ENCODE assay signal across 8 cellular contexts in the genomic region with DNA sequence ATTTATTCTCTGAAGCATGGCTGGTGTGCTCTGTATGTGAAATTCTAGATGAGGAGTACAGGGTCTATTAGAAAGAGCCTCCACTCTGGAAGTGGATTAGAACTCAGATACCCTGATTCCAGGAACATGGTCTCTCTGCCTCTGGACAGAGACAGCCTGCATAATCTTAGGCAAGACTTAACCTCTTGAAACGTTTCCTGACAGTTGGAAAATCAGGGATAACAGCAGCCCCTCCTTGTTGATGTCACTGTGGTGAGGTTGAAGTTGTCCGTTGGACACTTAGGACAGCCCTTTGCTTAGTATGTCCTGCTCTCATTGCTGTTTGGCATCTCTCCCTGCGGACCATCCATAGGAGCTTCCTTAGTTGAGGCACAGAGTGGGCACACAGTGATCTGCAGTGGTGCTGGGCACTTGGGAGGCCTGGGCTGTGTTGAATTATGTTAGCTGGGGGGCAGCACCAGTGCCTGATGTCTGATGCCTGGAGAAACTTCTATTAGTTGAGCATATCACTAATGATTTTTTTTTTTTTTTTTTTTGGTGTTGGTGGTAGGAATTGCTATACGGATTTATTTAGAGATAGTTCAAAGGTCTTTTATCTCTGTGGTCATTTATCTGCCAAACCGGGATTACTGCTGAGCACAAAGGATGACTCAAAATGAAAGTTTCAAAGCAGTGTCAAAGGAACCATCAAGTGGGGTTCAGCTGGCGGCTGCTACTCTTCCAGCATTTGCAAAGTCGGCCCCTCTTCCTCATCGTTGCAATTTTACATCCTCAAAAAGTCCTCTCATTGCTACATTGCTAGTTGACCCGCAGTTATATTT. TPM values are rescaled to one million over a fixed set of nuclear protein-coding genes. Genes with fewer than 3 reads are reported as not detected.
DNase-seq lines count a peak whose midpoint lies in the region; ATAC-seq, FAIRE-seq and TF ChIP-seq lines count a peak whose summit lies in the region.

No MANE protein-coding gene starts in this region.

- TF ChIP-seq CTCF in GM12878 (IDR thresholded peaks at IDR 0.05 in 2 of 3, conservative IDR thresholded peaks at IDR 0.05 in 1 of 3; ENCODE audit: control insufficient read depth in 2 of 3, extremely low read depth in 1 of 3, insufficient read depth in 1 of 3, low read depth in 3 of 3, low read length in 3 of 3) = no peak
- TF ChIP-seq CTCF in upper lobe of right lung (IDR thresholded peaks at IDR 0.05) = no peak
- no peak for TF ChIP-seq CTCF in MCF 10A (IDR thresholded peaks at IDR 0.05; ENCODE audit: unreplicated experiment)

- peak overlapping the region; percentile 82 for H3K4me2 ChIP-seq in GM12878 (ENCODE audit: control insufficient read depth, insufficient read depth)

- in situ Hi-C loops in GM12878 (cut with MboI) = no loop called here

- FAIRE-seq in GM12878 (lab: Jason Lieb, UNC) = peak; percentile 52

- CTCF ChIA-PET in GM12878 (lab: Yijun Ruan, JAX) = interaction anchor here (0.7 to 1.5 kb wide), 5 partner anchors 12 to 1141 kb away, joined by 3 to 7 read pairs (median 3); no protein-coding TSS in a partner anchor
- CTCF ChIA-PET in MCF 10A (lab: Yijun Ruan, JAX) = interaction anchor here (0.6 to 0.7 kb wide), 2 partner anchors 14 to 502 kb away, joined by 3 read pairs; no protein-coding TSS in a partner anchor

- H2AFZ ChIP-seq in GM12878 (ENCODE audit: control insufficient read depth, low read depth, low read length) = no peak overlapping the region

- SMC1A ChIA-PET in GM12878 (lab: Charles Lee; ENCODE audit: uncharacterized antibody, unreplicated experiment) = interaction anchor here (0.7 to 22.0 kb wide), 11 partner anchors 9 to 90 kb away, joined by 3 to 216 read pairs (median 4); no protein-coding TSS in a partner anchor

- H3K4me3 Mint-ChIP-seq in MCF 10A (ENCODE audit: unreplicated experiment) = no peak overlapping the region

- RAD21 ChIA-PET in GM12878 (lab: Charles Lee; ENCODE audit: unreplicated experiment) = interaction anchor here (0.7 to 2.4 kb wide), 13 partner anchors 13 to 457 kb away, joined by 3 to 11 read pairs (median 3); no protein-coding TSS in a partner anchor

- peaks cover 12% of the 10 kb centered on the region for H3K4me1 Mint-ChIP-seq in MCF 10A (ENCODE audit: insufficient read depth, unreplicated experiment)

- no peak for TF ChIP-seq POLR2A in GM12878 (IDR thresholded peaks at IDR 0.05; ENCODE audit: low read depth, low read length)

- H3K9me3 ChIP-seq in GM12878 (replicated peaks; ENCODE audit: control insufficient read depth, insufficient read depth, low read length) (no peaks in the 10 kb centered on the region), upper lobe of right lung (no peaks in the 10 kb centered on the region)

- POLR2A ChIA-PET in GM12878 (lab: Charles Lee) (interaction anchor here (0.7 to 1.6 kb wide), 6 partner anchors 10 to 88 kb away, joined by 3 to 6 read pairs (median 4); no protein-coding TSS in a partner anchor), MCF 10A (lab: Yijun Ruan, JAX) (interaction anchor here (0.7 kb wide), 1 partner anchor 23 kb away, joined by 3 read pairs; no protein-coding TSS in a partner anchor)

- intact Hi-C loops in GM12878 (cut with micrococcal nuclease; ENCODE audit: unreplicated experiment) = no loop called here
- intact Hi-C loops in upper lobe of right lung (cut with DNase I) = no loop called here
- intact Hi-C loops in MCF 10A (cut with micrococcal nuclease) = no loop called here

- H3K79me2 ChIP-seq in GM12878 (ENCODE audit: control insufficient read depth, insufficient read depth, low read length) = peaks cover 2% of the 10 kb centered on the region; the same call in 1 of the 2 replicates

- TF ChIP-seq RAD21 in GM12878 (IDR thresholded peaks at IDR 0.05; ENCODE audit: insufficient read depth, low read depth, low read length) = 0 out of 2 replicates have a peak, but pooled peaks have one; percentile 20

- peaks cover 4% of the 10 kb centered on the region for H3K36me3 Mint-ChIP-seq in MCF 10A (ENCODE audit: insufficient read depth, unreplicated experiment)

- peak; percentile 57 for DNase-seq in GM19240 (ENCODE audit: insufficient read length, low spot score)
- DNase-seq in GM12878 (ENCODE audit: low read depth, low spot score) = peak; percentile 71
- no peak for DNase-seq in activated CD4-positive, alpha-beta T cell treated with anti-CD3 and anti-CD28 coated beads for 1 hour
- DNase-seq in upper lobe of right lung = no peak
- no peak for DNase-seq in MCF 10A (ENCODE audit: unreplicated experiment)
- no peak for DNase-seq in activated CD4-positive, alpha-beta T cell treated with anti-CD3 and anti-CD28 coated beads, Interleukin-2, amount 50 U/mL, for 1 hour

- no peaks in the 10 kb centered on the region for H3K9me3 Mint-ChIP-seq in MCF 10A (ENCODE audit: unreplicated experiment)

- H3K9ac ChIP-seq in GM12878 (ENCODE audit: control insufficient read depth, insufficient read depth, low read length) = no peak overlapping the region; the same call in 1 of the 2 replicates

- H3K36me3 ChIP-seq in GM12878 (ENCODE audit: control insufficient read depth in 2 of 2, insufficient read depth in 2 of 2, low read length in 1 of 2) = peaks cover 0 to 2% of the 10 kb centered on the region in 2 experiments; a peak in 1 of 4 replicates
- no peaks in the 10 kb centered on the region for H3K36me3 ChIP-seq in upper lobe of right lung

- H3K27ac ChIP-seq in GM12878 (ENCODE audit: control insufficient read depth, insufficient read depth) (peak overlapping the region; percentile 43), skin epidermis (peak overlapping the region in 11 of 21 experiments; percentile 1 to 78 (median 33)), upper lobe of right lung (no peak overlapping the region)

- no peaks in the 10 kb centered on the region for H3K27me3 Mint-ChIP-seq in MCF 10A (ENCODE audit: insufficient read depth, unreplicated experiment)

- H4K20me1 ChIP-seq in GM12878 (ENCODE audit: control insufficient read depth, insufficient read depth) = no peaks in the 10 kb centered on the region

- no peaks in the 10 kb centered on the region for H3K27me3 ChIP-seq in GM12878 (replicated peaks in 1 of 2; ENCODE audit: control insufficient read depth in 2 of 2, insufficient read depth in 2 of 2, low read length in 1 of 2)
- no peaks in the 10 kb centered on the region for H3K27me3 ChIP-seq in upper lobe of right lung

- H3K27ac Mint-ChIP-seq in MCF 10A (ENCODE audit: low read depth, unreplicated experiment) = no peak overlapping the region

- 9% methylated on average over 9 of the region's 9 CpGs for WGBS in GM12878 (ENCODE audit: insufficient coverage, insufficient replicate concordance, low lambda C conversion rate, missing lambda C conversion rate)

- peaks cover 31% of the 10 kb centered on the region for H3K4me1 ChIP-seq in GM12878 (ENCODE audit: control insufficient read depth, insufficient read depth, low read length)
- H3K4me1 ChIP-seq in upper lobe of right lung = peaks cover 8% of the 10 kb centered on the region

- TF ChIP-seq EP300 in GM12878 (IDR thresholded peaks at IDR 0.05; ENCODE audit: borderline replicate concordance in 1 of 2, control insufficient read depth in 1 of 2, low read depth in 2 of 2, low read length in 2 of 2) = peak; percentile 64 to 87

- ATAC-seq in HG02938 (IDR thresholded peaks at IDR 0.05; ENCODE audit: unreplicated experiment) (peak; percentile 87), GM12878 (peak; percentile 91), upper lobe of right lung (no peak)

- BruUV-seq in GM12878 (replicated peaks; lab: Mats Ljungman, UMichigan) (no TSS peak), MCF 10A (replicated peaks; lab: Mats Ljungman, UMichigan) (no TSS peak)

- no peak overlapping the region for H3K4me3 ChIP-seq in GM12878
- no peak overlapping the region for H3K4me3 ChIP-seq in skin epidermis
- no peak overlapping the region for H3K4me3 ChIP-seq in upper lobe of right lung

TF ChIP-seq in GM12878, 131 proteins besides CTCF, POLR2A, EP300 and RAD21 (continues in another document):
- no peak for TF ChIP-seq SUPT20H (IDR thresholded peaks at IDR 0.05; ENCODE audit: borderline replicate concordance, control insufficient read depth, low read depth, low read length)

RNA-seq across cellular contexts. Expression of a gene that starts 28.8 kb away (rescaled TPM):
- total RNA-seq in GM12878 (2013; cell fraction: nucleolus; rRNA removed) = 124 and 128 TPM in 2 replicates
- 13.5 and 13.7 TPM in 2 replicates for total RNA-seq in GM12878 (2014; rRNA removed)
- total RNA-seq in GM12878 (2014; rRNA removed; fragmentation: Illumina TruSeq; extraction: Trizol) = 11.9 and 12.5 TPM in 2 replicates
- 23.7 and 29.7 TPM in 2 replicates for total RNA-seq in GM12878 (2021)
- 1.9 TPM for polyA plus RNA-seq in GM12878 (2011; ENCODE audit: low read depth)
- 15.0 and 15.4 TPM in 2 replicates for polyA plus RNA-seq in GM12878 (2011; rRNA removed)
- 8.8 and 10.3 TPM in 2 replicates for polyA plus RNA-seq in GM12878 (2011; cell fraction: cytosol; rRNA removed)
- polyA plus RNA-seq in GM12878 (2011; cell fraction: nucleus; rRNA removed) = 31.0 and 32.9 TPM in 2 replicates
- polyA plus RNA-seq in GM12878 (2012) = 2.0 and 3.2 TPM in 2 replicates
- 9.7 and 10.3 TPM in 2 replicates for polyA plus RNA-seq in GM12878 (2014; fragmentation: Illumina TruSeq; extraction: Trizol)
- polyA plus RNA-seq in GM12878 (2014; fragmentation: Nextera tagmentation; extraction: Ambion mirVana) = 1 to 10 TPM in 1 of 2 experiments, under 1 TPM in 1; 0.99 to 2.6 TPM
- 6.9 and 7.0 TPM in 2 replicates for polyA plus RNA-seq in GM12878 (2014; rRNA removed)
- 1 to 10 TPM; 4.0 to 4.3 TPM for polyA plus RNA-seq in GM12878 (2016; fragmentation: Nextera tagmentation; extraction: Ambion mirVana)
- 41.5 and 46.6 TPM in 2 replicates for polyA minus RNA-seq in GM12878 (2011; rRNA and poly(A)+ RNA removed)
- polyA minus RNA-seq in GM12878 (2011; cell fraction: cytosol; rRNA and poly(A)+ RNA removed) = 9.6 and 12.1 TPM in 2 replicates
- 77.5 and 127 TPM in 2 replicates for polyA minus RNA-seq in GM12878 (2011; cell fraction: nucleus; rRNA and poly(A)+ RNA removed)
- 39.5 TPM for total RNA-seq in upper lobe of right lung
- total RNA-seq in MCF 10A (2022) = 4.8 and 4.9 TPM in 2 replicates

Comparison
In these comparisons a context has a peak if more than half of its experiments do, and no peak if none do; other contexts are left out.
1. DNase-seq: peak in GM19240 (single experiment) and GM12878 (single experiment); none in activated CD4-positive, alpha-beta T cell treated with anti-CD3 and anti-CD28 coated beads for 1 hour (single experiment), upper lobe of right lung (single experiment), MCF 10A (single experiment) and activated CD4-positive, alpha-beta T cell treated with anti-CD3 and anti-CD28 coated beads, Interleukin-2, amount 50 U/mL, for 1 hour (single experiment).